ENCODE assay signal across 18 cellular contexts in genomic region chr4:182567119-182567518, GRCh38.
DNase-seq lines count a peak whose midpoint lies in the region; ATAC-seq and TF ChIP-seq lines count a peak whose summit lies in the region.
"Had no signal": no experiment of that assay in that cellular context is flagged by ENCODE, and none has a peak within 500 bp of the region (broad histone marks: within the 10 kb centered on the region; RNA-seq: fewer than 3 reads in every experiment).

No MANE protein-coding gene starts in this region.

- H4K20me1 ChIP-seq in Karpas-422 (ENCODE audit: insufficient read depth, low read depth, low read length), result no peaks in the 10 kb centered on the region
- H4K20me1 ChIP-seq: BLaER1 treated with 17β-estradiol and CSF1 and Interleukin-3, amounts not matched to agents 10 nM and 100 nM had no signal

- no peaks in the 10 kb centered on the region for H3K36me3 Mint-ChIP-seq in HFFc6 (ENCODE audit: low read depth)
- H3K36me3 Mint-ChIP-seq: CD4-positive, CD25-positive, alpha-beta regulatory T cell; CD8-positive, alpha-beta memory T cell had no signal

- no peak overlapping the region for H3K9ac ChIP-seq in Karpas-422 (ENCODE audit: low read length)
- H3K9ac ChIP-seq: BLaER1 treated with 17β-estradiol and CSF1 and Interleukin-3, amounts not matched to agents 10 nM and 100 nM; GM23248 had no signal

- H2AFZ ChIP-seq in Karpas-422 (ENCODE audit: low read length), result no peak overlapping the region
- H2AFZ ChIP-seq: GM23248 had no signal

- H3K9me3 ChIP-seq in Karpas-422 (ENCODE audit: low read length), result no peaks in the 10 kb centered on the region
- H3K9me3 ChIP-seq: BLaER1 treated with 17β-estradiol and CSF1 and Interleukin-3, amounts not matched to agents 10 nM and 100 nM; HAP-1 had no signal

- H3K4me3 Mint-ChIP-seq in HFFc6, result no peak overlapping the region
- H3K4me3 Mint-ChIP-seq: B cell; CD4-positive, CD25-positive, alpha-beta regulatory T cell; CD8-positive, alpha-beta memory T cell had no signal

- no peaks in the 10 kb centered on the region for H3K27me3 ChIP-seq in Karpas-422 (ENCODE audit: low read length)
- H3K27me3 ChIP-seq: BLaER1 treated with 17β-estradiol and CSF1 and Interleukin-3, amounts not matched to agents 10 nM and 100 nM had no signal

- peaks cover 3% of the 10 kb centered on the region; the same call in 1 of the 2 replicates for H3K27me3 Mint-ChIP-seq in HFFc6 (ENCODE audit: insufficient read depth)
- H3K27me3 Mint-ChIP-seq: CD4-positive, CD25-positive, alpha-beta regulatory T cell had no signal

- H3K9me3 Mint-ChIP-seq in HFFc6, result no peaks in the 10 kb centered on the region

- no peak overlapping the region for H3K4me2 ChIP-seq in Karpas-422 (ENCODE audit: low read depth, low read length, poor library complexity, severe bottlenecking)
- H3K4me2 ChIP-seq: BLaER1 treated with 17β-estradiol and CSF1 and Interleukin-3, amounts not matched to agents 10 nM and 100 nM had no signal

- H3K4me1 Mint-ChIP-seq in HFFc6 (ENCODE audit: low read depth), result peaks cover 58% of the 10 kb centered on the region
- H3K4me1 Mint-ChIP-seq: B cell; CD4-positive, CD25-positive, alpha-beta regulatory T cell; CD8-positive, alpha-beta memory T cell had no signal

- H3K4me1 ChIP-seq in Karpas-422 (ENCODE audit: low read length), result no peaks in the 10 kb centered on the region

- H3K4me3 ChIP-seq in Karpas-422 (ENCODE audit: low read length), result no peak overlapping the region
- H3K4me3 ChIP-seq: BLaER1 treated with 17β-estradiol and CSF1 and Interleukin-3, amounts not matched to agents 10 nM and 100 nM; GM12878; GM23248; HAP-1 had no signal

- DNase-seq in HFFc6 (no peak), dermis microvascular lymphatic vessel endothelial cell (ENCODE audit: low read depth in 2 of 2) (peak; percentile 52 to 63), lung microvascular endothelial cell (ENCODE audit: low read depth in 2 of 2) (peak; percentile 9 to 70), Karpas-422 (no peak)
- DNase-seq in activated CD8-positive, alpha-beta memory T cell treated with anti-CD3 and anti-CD28 coated beads, Interleukin-2, amount 50 U/mL, for 48 hours, result no peak
- DNase-seq: CD4-positive, CD25-positive, alpha-beta regulatory T cell; CD8-positive, alpha-beta memory T cell; COR-L47; DMS 273 treated with DMSO at 0.1 percent for 48 hours; DMS53; DND-41; EL; GM23248 had no signal

- 0 out of 2 replicates have a peak overlapping the region, but pooled peaks have one; percentile 4 for H3K27ac Mint-ChIP-seq in HFFc6
- H3K27ac Mint-ChIP-seq: B cell; CD4-positive, CD25-positive, alpha-beta regulatory T cell; CD8-positive, alpha-beta memory T cell had no signal

- no peaks in the 10 kb centered on the region for H3K79me2 ChIP-seq in Karpas-422 (ENCODE audit: low read length)

- no peak for TF ChIP-seq CTCF in HFFc6 (IDR thresholded peaks at IDR 0.05)

- no peak for ATAC-seq in GM21528 (IDR thresholded peaks at IDR 0.05; ENCODE audit: low FRiP score, unreplicated experiment)
- ATAC-seq: GM12878 had no signal

- no peaks in the 10 kb centered on the region for H3K9me2 ChIP-seq in Karpas-422 (replicated peaks; ENCODE audit: insufficient read depth, low read length)

- H3K27ac ChIP-seq in Karpas-422 (ENCODE audit: low read length), result no peak overlapping the region
- H3K27ac ChIP-seq: BLaER1 treated with 17β-estradiol and CSF1 and Interleukin-3, amounts not matched to agents 10 nM and 100 nM; GM23248 had no signal

- no peaks in the 10 kb centered on the region for H3K36me3 ChIP-seq in Karpas-422 (ENCODE audit: insufficient read depth, low read length)
- H3K36me3 ChIP-seq: BLaER1 treated with 17β-estradiol and CSF1 and Interleukin-3, amounts not matched to agents 10 nM and 100 nM; HAP-1 had no signal

Comparison
In these comparisons a context has a peak if more than half of its experiments do, and no peak if none do; other contexts are left out.
1. DNase-seq: peak in dermis microvascular lymphatic vessel endothelial cell (2 of 2) and lung microvascular endothelial cell (2 of 2); none in HFFc6 (single experiment), activated CD8-positive, alpha-beta memory T cell treated with anti-CD3 and anti-CD28 coated beads, Interleukin-2, amount 50 U/mL, for 48 hours (single experiment) and Karpas-422 (single experiment).